In the genomic region with DNA sequence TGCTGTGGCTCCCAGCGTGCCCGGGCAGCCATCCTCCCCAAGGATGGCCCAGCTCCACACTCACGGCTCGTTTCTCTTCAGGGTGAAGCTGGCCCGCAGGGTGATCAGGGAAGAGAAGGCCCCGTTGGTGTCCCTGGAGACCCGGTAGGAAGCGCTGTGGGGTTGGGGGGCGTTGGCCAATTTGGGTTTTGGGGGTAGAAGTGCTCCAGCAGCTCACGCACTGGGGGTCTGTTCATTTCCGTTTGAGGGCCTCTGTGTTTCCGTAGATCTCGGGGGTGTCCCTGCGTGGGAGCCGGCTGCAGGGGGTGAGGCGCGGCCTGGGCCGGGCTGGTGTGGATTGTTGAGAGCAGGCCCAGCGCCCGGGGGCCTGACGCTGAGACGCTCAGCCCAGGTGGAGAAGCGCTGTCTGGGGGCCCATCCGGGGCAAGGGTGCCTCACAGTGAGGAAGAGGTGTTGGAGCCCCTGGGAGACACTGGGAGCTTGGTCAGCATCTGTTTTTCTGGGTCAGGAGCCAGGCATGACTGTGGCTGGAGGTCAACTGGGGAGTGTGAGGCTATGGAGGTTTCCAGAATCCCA, we compare ENCODE assay signal across 13 cellular contexts. TPM values are rescaled to one million over a fixed set of nuclear protein-coding genes. Genes with fewer than 3 reads are reported as not detected.
DNase-seq lines count a peak whose midpoint lies in the region; ATAC-seq and TF ChIP-seq lines count a peak whose summit lies in the region.
"Had no signal": no experiment of that assay in that cellular context is flagged by ENCODE, and none has a peak within 500 bp of the region (broad histone marks: within the 10 kb centered on the region; RNA-seq: fewer than 3 reads in every experiment).

No MANE protein-coding gene starts in this region.

- peak overlapping the region; percentile 82 for H3K27ac ChIP-seq in muscle layer of colon (ENCODE audit: low read depth, low read length)
- H3K27ac ChIP-seq in thoracic aorta, result peak overlapping the region; percentile 71 to 83
- H3K27ac ChIP-seq in substantia nigra (ENCODE audit: low read depth, low read length, poor library complexity, severe bottlenecking), result no peak overlapping the region
- H3K27ac ChIP-seq: 22Rv1 had no signal

- H3K9ac ChIP-seq in muscle layer of colon (ENCODE audit: low read length), result no peak overlapping the region

- no peaks in the 10 kb centered on the region for H3K27me3 ChIP-seq in muscle layer of colon (ENCODE audit: control insufficient read depth in 1 of 2, insufficient read depth in 2 of 2, low read length in 2 of 2)
- no peaks in the 10 kb centered on the region for H3K27me3 ChIP-seq in thoracic aorta (replicated peaks; ENCODE audit: insufficient read depth)

- no peak overlapping the region for H3K4me3 ChIP-seq in muscle layer of colon (ENCODE audit: low read depth in 1 of 2, low read length in 2 of 2)
- no peak overlapping the region for H3K4me3 ChIP-seq in thoracic aorta
- H3K4me3 ChIP-seq: prostate gland had no signal

- ATAC-seq in thoracic aorta (ENCODE audit: insufficient number of reproducible peaks, low FRiP score, low read depth), result no peak

- DNase-seq in activated CD4-positive, CD25-positive, alpha-beta regulatory T cell treated with anti-CD3 and anti-CD28 coated beads, Interleukin-2, amount 50 U/mL, for 72 hours, result peak; percentile 21
- no peak for DNase-seq in activated CD4-positive, CD25-positive, alpha-beta regulatory T cell (lab: John Stamatoyannopoulos, UW)
- DNase-seq in ecto neural progenitor cell (ENCODE audit: low spot score) (peak; percentile 35), thoracic aorta (ENCODE audit: low spot score) (no peak), substantia nigra (lab: John Stamatoyannopoulos, UW) (no peak), anterior cingulate cortex (lab: John Stamatoyannopoulos, UW) (no peak)
- no peak for DNase-seq in activated naive CD4-positive, alpha-beta T cell treated with anti-CD3 and anti-CD28 coated beads, Interleukin-2, amount 50 U/mL, for 16 hours
- DNase-seq: amygdala, NCI-H446, T1000 had no signal

- H3K36me3 ChIP-seq in muscle layer of colon (ENCODE audit: insufficient read depth, low read length) (peaks cover 87% of the 10 kb centered on the region), thoracic aorta (peaks cover 79% of the 10 kb centered on the region)
- H3K36me3 ChIP-seq: prostate gland had no signal

- no peak for TF ChIP-seq CTCF in thoracic aorta (IDR thresholded peaks at IDR 0.05)

- H3K9me3 ChIP-seq in muscle layer of colon (ENCODE audit: low read length) (no peaks in the 10 kb centered on the region), thoracic aorta (no peaks in the 10 kb centered on the region)
- H3K9me3 ChIP-seq: prostate gland had no signal

- H3K4me1 ChIP-seq in muscle layer of colon (ENCODE audit: insufficient read depth, low read length) (peaks cover 54% of the 10 kb centered on the region), thoracic aorta (ENCODE audit: control insufficient read depth in 1 of 2, low read depth in 2 of 2) (peaks cover 0 to 16% of the 10 kb centered on the region in 2 donors)
- H3K4me1 ChIP-seq: prostate gland had no signal

RNA-seq across cellular contexts. Expression of a gene that starts 12.6 kb away (rescaled TPM):
- total RNA-seq in thoracic aorta, result 1,000 to 10,000 TPM in 1 of 2 donors, 100 to 1,000 TPM in 1; 814 to 1,189 TPM

Comparison
In these comparisons a context has a peak if more than half of its experiments do, and no peak if none do; other contexts are left out.
1. DNase-seq: peak in activated CD4-positive, CD25-positive, alpha-beta regulatory T cell treated with anti-CD3 and anti-CD28 coated beads, Interleukin-2, amount 50 U/mL, for 72 hours (single experiment) and ecto neural progenitor cell (single experiment); none in activated CD4-positive, CD25-positive, alpha-beta regulatory T cell (0 of 4), thoracic aorta (single experiment), substantia nigra (0 of 49), anterior cingulate cortex (0 of 58) and activated naive CD4-positive, alpha-beta T cell treated with anti-CD3 and anti-CD28 coated beads, Interleukin-2, amount 50 U/mL, for 16 hours (single experiment).